8 cellular contexts compared by ENCODE assay signal in genomic region chrX:153032397-153033118, GRCh38. TPM values are rescaled to one million over a fixed set of nuclear protein-coding genes. Genes with fewer than 3 reads are reported as not detected.
DNase-seq lines count a peak whose midpoint lies in the region; ATAC-seq, FAIRE-seq and TF ChIP-seq lines count a peak whose summit lies in the region.

No MANE protein-coding gene starts in this region.

- no peak overlapping the region for H2AFZ ChIP-seq in HepG2 (ENCODE audit: low read length)

- intact Hi-C loops in HepG2 (cut with micrococcal nuclease; ENCODE audit: unreplicated experiment) = no loop called here

- 93% methylated on average over 19 of the region's 64 CpGs for WGBS in HepG2 (ENCODE audit: low lambda C conversion rate)

- peak; percentile 37 for FAIRE-seq in HepG2 (lab: Jason Lieb, UNC)

- TF ChIP-seq POLR2A in GM10847 (IDR thresholded peaks at IDR 0.05; ENCODE audit: extremely low read depth, insufficient read length) = peak; percentile 22
- no peak for TF ChIP-seq POLR2A in HepG2 (IDR thresholded peaks at IDR 0.05; ENCODE audit: insufficient read depth in 1 of 2, low read depth in 2 of 2, low read length in 2 of 2)

- no peaks in the 10 kb centered on the region for H3K79me2 ChIP-seq in HepG2 (ENCODE audit: insufficient read depth, low read length)

- no peaks in the 10 kb centered on the region for H3K36me3 ChIP-seq in HepG2 (replicated peaks in 1 of 2; ENCODE audit: control insufficient read depth in 1 of 2, insufficient read depth in 2 of 2, low read length in 2 of 2)

- no peaks in the 10 kb centered on the region for H4K20me1 ChIP-seq in HepG2 (ENCODE audit: insufficient read depth, low read length)

- BruUV-seq in HepG2 (replicated peaks; lab: Mats Ljungman, UMichigan) = no TSS peak

- TF ChIP-seq RAD21 in HepG2 (CRISPR knock-in tag; IDR thresholded peaks at IDR 0.05) = peak; percentile 97

- H3K27ac ChIP-seq in HepG2 (ENCODE audit: extremely low read length, insufficient read depth, low read length) = no peak overlapping the region

- no peak for TF ChIP-seq EP300 in HepG2 (IDR thresholded peaks at IDR 0.05; ENCODE audit: low read depth in 2 of 2, low read length in 2 of 2)
- no peak for TF ChIP-seq EP300 in HepG2 (CRISPR knock-in tag; IDR thresholded peaks at IDR 0.05; ENCODE audit: borderline replicate concordance)

- POLR2A ChIA-PET in HepG2 (lab: Yijun Ruan, JAX) = no interaction called here

- DNase-seq in NCI-H1436 treated with DMSO at 0.1 percent for 48 hours (lab: John Stamatoyannopoulos, UW) (peak; percentile 4), cerebellum (ENCODE audit: low spot score) (peak; percentile 57), HepG2 (ENCODE audit: low spot score) (peak; percentile 21)
- DNase-seq in stimulated activated CD4-positive, alpha-beta T cell treated with anti-CD3 and anti-CD28 coated beads, Interleukin-2, amount 100 ng/mL, for 4 hours (ENCODE audit: low read depth) = peak; percentile 23

- H3K4me3 ChIP-seq in HepG2 (replicated peaks in 1 of 3; ENCODE audit: insufficient read depth in 1 of 3, low read depth in 2 of 3, low read length in 3 of 3) = peak overlapping the region in 2 of 3 experiments; percentile 17 to 60; a peak in 3 of 6 replicates

- peak overlapping the region; percentile 70 for H3K4me2 ChIP-seq in HepG2 (ENCODE audit: low read depth, low read length)

- 0 out of 2 replicates have a peak, but pooled peaks cover 9% of the 10 kb centered on the region for H3K4me1 ChIP-seq in HepG2 (ENCODE audit: insufficient read depth, low read length)

- H3K9me3 ChIP-seq in HepG2 (ENCODE audit: low read length) = no peaks in the 10 kb centered on the region

- ATAC-seq in HG02610 (IDR thresholded peaks at IDR 0.05; ENCODE audit: unreplicated experiment) (peak; percentile 80), HepG2 (peak; percentile 83), HG02970 (IDR thresholded peaks at IDR 0.05; ENCODE audit: low FRiP score, unreplicated experiment) (no peak)
- peak; percentile 75 to 78 for ATAC-seq in activated CD4-positive, CD25-positive, alpha-beta regulatory T cell treated with anti-CD3 and anti-CD28 coated beads, Interleukin-2, amount 50 U/mL, for 24 hours

- CTCF ChIA-PET in HepG2 (lab: Yijun Ruan, JAX; ENCODE audit: low intra/inter-chr PET ratio, low total read pairs) = no interaction called here

- peak; percentile 97 for TF ChIP-seq CTCF in HepG2 (CRISPR knock-in tag; IDR thresholded peaks at IDR 0.05)

- in situ Hi-C loops in HepG2 (cut with HindIII; ENCODE audit: extremely low pct_ligation_motif_present, low pct_unique_long_range_greater_than_20kb) = loop anchor here (5.0 to 10.0 kb wide), 2 partner anchors 90 to 382 kb away; partner anchors contain the start of gene ZFP92

- no peaks in the 10 kb centered on the region for H3K27me3 ChIP-seq in HepG2 (ENCODE audit: control insufficient read depth in 1 of 2, insufficient read depth in 2 of 2, low read length in 2 of 2)

- H3K9ac ChIP-seq in HepG2 (ENCODE audit: insufficient read depth, low read depth, low read length) = no peak overlapping the region

TF ChIP-seq in HepG2, 621 proteins besides CTCF, POLR2A, EP300 and RAD21 (continues in another document):
- TF ChIP-seq ZNF549 (CRISPR knock-in tag; IDR thresholded peaks at IDR 0.05) (no peak), PHB2 (IDR thresholded peaks at IDR 0.05; ENCODE audit: partially characterized antibody) (no peak), ZNF331 (CRISPR knock-in tag; IDR thresholded peaks at IDR 0.05) (no peak), HMG20A (CRISPR knock-in tag; IDR thresholded peaks at IDR 0.05; ENCODE audit: borderline replicate concordance) (no peak), SYNCRIP (IDR thresholded peaks at IDR 0.05; ENCODE audit: insufficient read depth, low read depth, low read length) (no peak), ATF4 (CRISPR knock-in tag; IDR thresholded peaks at IDR 0.05) (no peak)

RNA-seq across cellular contexts. Expression of gene PNMA3, which starts 23.7 kb away (rescaled TPM):
- total RNA-seq in cerebellum (8.1 TPM), HepG2 (2016; rRNA removed; fragmentation: Illumina TruSeq; extraction: Trizol) (not detected in 2 replicates)
- not detected in 2 replicates for total RNA-seq in HepG2 (2016; cell fraction: cytosol; rRNA removed; fragmentation: Illumina TruSeq; extraction: Trizol; ENCODE audit: low read depth)
- not detected in 2 replicates for total RNA-seq in HepG2 (2016; cell fraction: insoluble cytoplasmic fraction; rRNA removed; fragmentation: Illumina TruSeq; extraction: Trizol)
- total RNA-seq in HepG2 (2016; cell fraction: membrane; rRNA removed; fragmentation: Illumina TruSeq; extraction: Trizol) = not detected in 2 replicates
- not detected in 2 replicates for total RNA-seq in HepG2 (2016; cell fraction: nucleus; rRNA removed; fragmentation: Illumina TruSeq; extraction: Trizol)
- not detected in 2 replicates for polyA plus RNA-seq in HepG2 (2011; rRNA removed)
- 0.03 TPM in 1 of 2 replicates, not detected in the other for polyA plus RNA-seq in HepG2 (2011; cell fraction: cytosol; rRNA removed)
- 0.21 and 0.32 TPM in 2 replicates for polyA plus RNA-seq in HepG2 (2011; cell fraction: nucleus; rRNA removed)
- 0.07 TPM in 1 of 2 replicates, not detected in the other for polyA plus RNA-seq in HepG2 (2012)
- polyA plus RNA-seq in HepG2 (2016; cell fraction: cytosol; fragmentation: Illumina TruSeq; extraction: Trizol; ENCODE audit: low read depth) = not detected in 2 replicates
- polyA plus RNA-seq in HepG2 (2016; cell fraction: insoluble cytoplasmic fraction; fragmentation: Illumina TruSeq; extraction: Trizol; ENCODE audit: low read depth) = not detected in 2 replicates
- polyA plus RNA-seq in HepG2 (2016; cell fraction: membrane; fragmentation: Illumina TruSeq; extraction: Trizol; ENCODE audit: low read depth) = not detected in 2 replicates
- not detected in 2 replicates for polyA plus RNA-seq in HepG2 (2016; cell fraction: nucleus; fragmentation: Illumina TruSeq; extraction: Trizol; ENCODE audit: insufficient read depth, low read depth)
- not detected in 2 replicates for polyA minus RNA-seq in HepG2 (2011; rRNA and poly(A)+ RNA removed; ENCODE audit: low replicate concordance)
- polyA minus RNA-seq in HepG2 (2011; cell fraction: cytosol; rRNA and poly(A)+ RNA removed) = not detected in 2 replicates
- polyA minus RNA-seq in HepG2 (2011; cell fraction: nucleus; rRNA and poly(A)+ RNA removed) = not detected in 2 replicates

RNA-seq across cellular contexts. Expression of gene PNMA5, which starts 38.6 kb away (rescaled TPM):
- total RNA-seq in cerebellum (0.82 TPM), HepG2 (2016; rRNA removed; fragmentation: Illumina TruSeq; extraction: Trizol) (not detected in 2 replicates)
- not detected in 2 replicates for total RNA-seq in HepG2 (2016; cell fraction: cytosol; rRNA removed; fragmentation: Illumina TruSeq; extraction: Trizol; ENCODE audit: low read depth)
- total RNA-seq in HepG2 (2016; cell fraction: insoluble cytoplasmic fraction; rRNA removed; fragmentation: Illumina TruSeq; extraction: Trizol) = not detected in 2 replicates
- total RNA-seq in HepG2 (2016; cell fraction: membrane; rRNA removed; fragmentation: Illumina TruSeq; extraction: Trizol) = not detected in 2 replicates
- not detected in 2 replicates for total RNA-seq in HepG2 (2016; cell fraction: nucleus; rRNA removed; fragmentation: Illumina TruSeq; extraction: Trizol)
- polyA plus RNA-seq in HepG2 (2011; rRNA removed) = not detected in 2 replicates
- not detected in 2 replicates for polyA plus RNA-seq in HepG2 (2011; cell fraction: cytosol; rRNA removed)
- not detected in 2 replicates for polyA plus RNA-seq in HepG2 (2011; cell fraction: nucleus; rRNA removed)
- not detected in 2 replicates for polyA plus RNA-seq in HepG2 (2012)
- not detected in 2 replicates for polyA plus RNA-seq in HepG2 (2016; cell fraction: cytosol; fragmentation: Illumina TruSeq; extraction: Trizol; ENCODE audit: low read depth)
- polyA plus RNA-seq in HepG2 (2016; cell fraction: insoluble cytoplasmic fraction; fragmentation: Illumina TruSeq; extraction: Trizol; ENCODE audit: low read depth) = not detected in 2 replicates
- polyA plus RNA-seq in HepG2 (2016; cell fraction: membrane; fragmentation: Illumina TruSeq; extraction: Trizol; ENCODE audit: low read depth) = not detected in 2 replicates
- not detected in 2 replicates for polyA plus RNA-seq in HepG2 (2016; cell fraction: nucleus; fragmentation: Illumina TruSeq; extraction: Trizol; ENCODE audit: insufficient read depth, low read depth)
- not detected in 2 replicates for polyA minus RNA-seq in HepG2 (2011; rRNA and poly(A)+ RNA removed; ENCODE audit: low replicate concordance)
- polyA minus RNA-seq in HepG2 (2011; cell fraction: cytosol; rRNA and poly(A)+ RNA removed) = not detected in 2 replicates
- polyA minus RNA-seq in HepG2 (2011; cell fraction: nucleus; rRNA and poly(A)+ RNA removed) = not detected in 2 replicates

RNA-seq across cellular contexts. Expression of gene PNMA6A, which starts 39.7 kb away (rescaled TPM):
- total RNA-seq in cerebellum (8.2 TPM), HepG2 (2016; rRNA removed; fragmentation: Illumina TruSeq; extraction: Trizol) (0.08 and 0.11 TPM in 2 replicates)
- not detected in 2 replicates for total RNA-seq in HepG2 (2016; cell fraction: cytosol; rRNA removed; fragmentation: Illumina TruSeq; extraction: Trizol; ENCODE audit: low read depth)
- total RNA-seq in HepG2 (2016; cell fraction: insoluble cytoplasmic fraction; rRNA removed; fragmentation: Illumina TruSeq; extraction: Trizol) = 0.15 TPM in 1 of 2 replicates, not detected in the other
- total RNA-seq in HepG2 (2016; cell fraction: membrane; rRNA removed; fragmentation: Illumina TruSeq; extraction: Trizol) = not detected in 2 replicates
- total RNA-seq in HepG2 (2016; cell fraction: nucleus; rRNA removed; fragmentation: Illumina TruSeq; extraction: Trizol) = not detected in 2 replicates
- polyA plus RNA-seq in HepG2 (2011; rRNA removed) = 0.66 and 1.1 TPM in 2 replicates
- polyA plus RNA-seq in HepG2 (2011; cell fraction: cytosol; rRNA removed) = 0.72 and 0.90 TPM in 2 replicates
- polyA plus RNA-seq in HepG2 (2011; cell fraction: nucleus; rRNA removed) = 4.1 and 4.9 TPM in 2 replicates
- polyA plus RNA-seq in HepG2 (2012) = 0.72 and 0.75 TPM in 2 replicates
- not detected in 2 replicates for polyA plus RNA-seq in HepG2 (2016; cell fraction: cytosol; fragmentation: Illumina TruSeq; extraction: Trizol; ENCODE audit: low read depth)
- 0.20 TPM in 1 of 2 replicates, not detected in the other for polyA plus RNA-seq in HepG2 (2016; cell fraction: insoluble cytoplasmic fraction; fragmentation: Illumina TruSeq; extraction: Trizol; ENCODE audit: low read depth)
- polyA plus RNA-seq in HepG2 (2016; cell fraction: membrane; fragmentation: Illumina TruSeq; extraction: Trizol; ENCODE audit: low read depth) = 0.09 and 0.10 TPM in 2 replicates
- 0.20 TPM in 1 of 2 replicates, not detected in the other for polyA plus RNA-seq in HepG2 (2016; cell fraction: nucleus; fragmentation: Illumina TruSeq; extraction: Trizol; ENCODE audit: insufficient read depth, low read depth)
- 0.90 TPM in 1 of 2 replicates, not detected in the other for polyA minus RNA-seq in HepG2 (2011; rRNA and poly(A)+ RNA removed; ENCODE audit: low replicate concordance)
- 0.40 and 0.44 TPM in 2 replicates for polyA minus RNA-seq in HepG2 (2011; cell fraction: cytosol; rRNA and poly(A)+ RNA removed)
- 0.64 and 1.2 TPM in 2 replicates for polyA minus RNA-seq in HepG2 (2011; cell fraction: nucleus; rRNA and poly(A)+ RNA removed)

Comparison
In these comparisons a context has a peak if more than half of its experiments do, and no peak if none do; other contexts are left out.
1. DNase-seq: peak in every context shown above with its lines; median percentile 57 in cerebellum; 23 in stimulated activated CD4-positive, alpha-beta T cell treated with anti-CD3 and anti-CD28 coated beads, Interleukin-2, amount 100 ng/mL, for 4 hours; 21 in HepG2; 4 in NCI-H1436 treated with DMSO at 0.1 percent for 48 hours.